In genomic region chr6:31729979-31730630, GRCh38 we compare ENCODE assay signal across 8 cellular contexts. TPM values are rescaled to one million over a fixed set of nuclear protein-coding genes. Genes with fewer than 3 reads are reported as not detected.
DNase-seq lines count a peak whose midpoint lies in the region; ATAC-seq, FAIRE-seq and TF ChIP-seq lines count a peak whose summit lies in the region.

No MANE protein-coding gene starts in this region.

- intact Hi-C loops in tibial artery (cut with DNase I; ENCODE audit: low total_unique reads), result loop anchor here (10.0 kb wide), 1 partner anchor 105 kb away; no protein-coding TSS in a partner anchor

- H3K9me3 ChIP-seq in SK-N-MC (ENCODE audit: low read depth, low read length), result no peaks in the 10 kb centered on the region
- H3K9me3 ChIP-seq in tibial artery, result no peaks in the 10 kb centered on the region

- no peaks in the 10 kb centered on the region for H3K27me3 Mint-ChIP-seq in activated naive CD8-positive, alpha-beta T cell treated with anti-CD3 and anti-CD28 coated beads, Interleukin-2, amount 10 ng/mL, durations not matched to agents 7 days and 5 days
- H3K27me3 Mint-ChIP-seq in glutamatergic neuron (ENCODE audit: unreplicated experiment), result peaks cover 22% of the 10 kb centered on the region

- peak overlapping the region; percentile 35; the same call in 1 of the 2 replicates for H3K27ac ChIP-seq in SK-N-MC
- peak overlapping the region; percentile 88 to 94 for H3K27ac ChIP-seq in tibial artery

- H3K9ac ChIP-seq in SK-N-MC (ENCODE audit: insufficient read length), result peak overlapping the region; percentile 76

- H3K36me3 Mint-ChIP-seq in activated naive CD8-positive, alpha-beta T cell treated with anti-CD3 and anti-CD28 coated beads, Interleukin-2, amount 10 ng/mL, durations not matched to agents 7 days and 5 days, result peaks cover 47% of the 10 kb centered on the region
- H3K36me3 Mint-ChIP-seq in glutamatergic neuron (ENCODE audit: unreplicated experiment), result peaks cover 14% of the 10 kb centered on the region

- peak; percentile 85 for DNase-seq in HTR-8/SVneo (ENCODE audit: insufficient read length, low spot score)
- no peak for DNase-seq in SK-N-MC (ENCODE audit: low read depth, low spot score)
- DNase-seq in activated naive CD8-positive, alpha-beta T cell treated with anti-CD3 and anti-CD28 coated beads, Interleukin-2, amount 10 ng/mL, durations not matched to agents 7 days and 5 days, result peak; percentile 85
- DNase-seq in glutamatergic neuron, result peak; percentile 95
- peak; percentile 27 for DNase-seq in occipital lobe (lab: John Stamatoyannopoulos, UW)
- peak; percentile 92 to 95 for DNase-seq in tibial artery

- H3K27me3 ChIP-seq in tibial artery, result no peaks in the 10 kb centered on the region

- H3K4me1 Mint-ChIP-seq in activated naive CD8-positive, alpha-beta T cell treated with anti-CD3 and anti-CD28 coated beads, Interleukin-2, amount 10 ng/mL, durations not matched to agents 7 days and 5 days, result peaks cover 59% of the 10 kb centered on the region
- peaks cover 10% of the 10 kb centered on the region for H3K4me1 Mint-ChIP-seq in glutamatergic neuron (ENCODE audit: low read depth, unreplicated experiment)

- no peaks in the 10 kb centered on the region for H3K9me3 Mint-ChIP-seq in activated naive CD8-positive, alpha-beta T cell treated with anti-CD3 and anti-CD28 coated beads, Interleukin-2, amount 10 ng/mL, durations not matched to agents 7 days and 5 days
- peaks cover 15% of the 10 kb centered on the region for H3K9me3 Mint-ChIP-seq in glutamatergic neuron (ENCODE audit: unreplicated experiment)

- peaks cover 47% of the 10 kb centered on the region for H3K36me3 ChIP-seq in SK-N-MC (ENCODE audit: insufficient read depth, low read length)
- H3K36me3 ChIP-seq in tibial artery, result peaks cover 58 to 69% (median 63%) of the 10 kb centered on the region in 3 donors

- TF ChIP-seq CTCF in glutamatergic neuron (IDR thresholded peaks at IDR 0.05; ENCODE audit: partially characterized antibody, unreplicated experiment), result no peak
- peak in 1 of 2 experiments; percentile 13 for TF ChIP-seq CTCF in tibial artery (IDR thresholded peaks at IDR 0.05)

- ATAC-seq in GM18498 (IDR thresholded peaks at IDR 0.05; ENCODE audit: unreplicated experiment), result peak; percentile 43
- ATAC-seq in activated naive CD8-positive, alpha-beta T cell treated with anti-CD3 and anti-CD28 coated beads, Interleukin-2, amount 10 ng/mL, durations not matched to agents 7 days and 5 days (ENCODE audit: low read depth), result peak; percentile 38
- ATAC-seq in GM18517 (IDR thresholded peaks at IDR 0.05; ENCODE audit: unreplicated experiment), result no peak

- H3K4me1 ChIP-seq in tibial artery, result peaks cover 0 to 48% (median 36%) of the 10 kb centered on the region in 4 donors

- peak; percentile 88 for FAIRE-seq in HTR-8/SVneo (lab: Jason Lieb, UNC)

- H3K4me3 Mint-ChIP-seq in activated naive CD8-positive, alpha-beta T cell treated with anti-CD3 and anti-CD28 coated beads, Interleukin-2, amount 10 ng/mL, durations not matched to agents 7 days and 5 days, result peak overlapping the region; percentile 98
- H3K4me3 Mint-ChIP-seq in glutamatergic neuron (ENCODE audit: unreplicated experiment), result peak overlapping the region; percentile 98

- POLR2A ChIA-PET in activated naive CD8-positive, alpha-beta T cell treated with anti-CD3 and anti-CD28 coated beads, Interleukin-2, amount 10 ng/mL, durations not matched to agents 7 days and 5 days (lab: Charles Lee), result interaction anchor here (0.6 to 9.4 kb wide), 24 partner anchors 7 to 378 kb away, joined by 3 to 137 read pairs (median 4); partner anchors contain the start of genes ABHD16A, CLIC1, GPANK1 and HSPA1A

- H3K4me3 ChIP-seq in SK-N-MC (peak overlapping the region; percentile 94), tibial artery (peak overlapping the region; percentile 69 to 78)

- peak overlapping the region; percentile 88 for H3K27ac Mint-ChIP-seq in activated naive CD8-positive, alpha-beta T cell treated with anti-CD3 and anti-CD28 coated beads, Interleukin-2, amount 10 ng/mL, durations not matched to agents 7 days and 5 days
- H3K27ac Mint-ChIP-seq in glutamatergic neuron (ENCODE audit: unreplicated experiment), result peak overlapping the region; percentile 96

RNA-seq across cellular contexts. Expression of gene DDAH2, which starts 1.0 kb away (rescaled TPM):
- total RNA-seq in activated naive CD8-positive, alpha-beta T cell treated with anti-CD3 and anti-CD28 coated beads, Interleukin-2, amount 10 ng/mL, durations not matched to agents 7 days and 5 days, result 10 to 100 TPM; 28.3 to 29.1 TPM
- total RNA-seq in glutamatergic neuron (ENCODE audit: unreplicated experiment), result 266 TPM
- total RNA-seq in occipital lobe, result 117 TPM

RNA-seq across cellular contexts. Expression of gene CLIC1, which starts 6.2 kb away (rescaled TPM):
- total RNA-seq in activated naive CD8-positive, alpha-beta T cell treated with anti-CD3 and anti-CD28 coated beads, Interleukin-2, amount 10 ng/mL, durations not matched to agents 7 days and 5 days, result 100 to 1,000 TPM; 425 to 456 TPM
- total RNA-seq in glutamatergic neuron (ENCODE audit: unreplicated experiment), result 310 TPM
- total RNA-seq in occipital lobe, result 35.2 TPM

RNA-seq across cellular contexts. Expression of gene MPIG6B, which starts 6.9 kb away (rescaled TPM):
- 1 to 10 TPM; 1.2 to 1.5 TPM for total RNA-seq in activated naive CD8-positive, alpha-beta T cell treated with anti-CD3 and anti-CD28 coated beads, Interleukin-2, amount 10 ng/mL, durations not matched to agents 7 days and 5 days
- total RNA-seq in glutamatergic neuron (ENCODE audit: unreplicated experiment) (not detected), occipital lobe (not detected)

RNA-seq across cellular contexts. Expression of gene LY6G6C, which starts 8.6 kb away (rescaled TPM):
- not detected for total RNA-seq in activated naive CD8-positive, alpha-beta T cell treated with anti-CD3 and anti-CD28 coated beads, Interleukin-2, amount 10 ng/mL, durations not matched to agents 7 days and 5 days
- total RNA-seq in glutamatergic neuron (ENCODE audit: unreplicated experiment) (1.8 TPM), occipital lobe (0.31 TPM)

RNA-seq across cellular contexts. Expression of gene MSH5, which starts 9.7 kb away (rescaled TPM):
- 10 to 100 TPM; 59.2 to 68.2 TPM for total RNA-seq in activated naive CD8-positive, alpha-beta T cell treated with anti-CD3 and anti-CD28 coated beads, Interleukin-2, amount 10 ng/mL, durations not matched to agents 7 days and 5 days
- total RNA-seq in glutamatergic neuron (ENCODE audit: unreplicated experiment), result 25.7 TPM
- total RNA-seq in occipital lobe, result 4.2 TPM
